31 cellular contexts compared by ENCODE assay signal in genomic region chr7:123499211-123499968, GRCh38. TPM values are rescaled to one million over a fixed set of nuclear protein-coding genes. Genes with fewer than 3 reads are reported as not detected.
"Had no signal": no experiment of that assay in that cellular context is flagged by ENCODE, and none has a peak within 500 bp of the region (broad histone marks: within the 10 kb centered on the region; RNA-seq: fewer than 3 reads in every experiment).

No MANE protein-coding gene starts in this region.

- H3K27ac Mint-ChIP-seq: activated CD8-positive, alpha-beta T cell treated with anti-CD3 and anti-CD28 coated beads for 36 hours; activated naive CD4-positive, alpha-beta T cell treated with anti-CD3 and anti-CD28 coated beads, Interleukin-2, amount 50 U/mL, for 72 hours; activated T-cell treated with anti-CD3 and anti-CD28 coated beads, Interleukin-2, amount 50 U/mL, for 72 hours; mesothelial cell of epicardium; nephron progenitor cell; WTC11 had no signal

- H3K36me3 Mint-ChIP-seq: activated naive CD4-positive, alpha-beta T cell treated with anti-CD3 and anti-CD28 coated beads, Interleukin-2, amount 50 U/mL, for 72 hours had no signal

- H3K36me3 ChIP-seq: esophagus muscularis mucosa, gastrocnemius medialis, sigmoid colon, suprapubic skin, tibial nerve had no signal

- H3K27me3 ChIP-seq: esophagus muscularis mucosa, gastrocnemius medialis, sigmoid colon, suprapubic skin, tibial nerve had no signal

- H3K4me3 ChIP-seq: esophagus muscularis mucosa, gastrocnemius medialis, psoas muscle, sigmoid colon, suprapubic skin, tibial nerve had no signal

- H3K4me1 ChIP-seq: parathyroid adenoma, psoas muscle, sigmoid colon, suprapubic skin had no signal

- H3K4me3 Mint-ChIP-seq: activated CD8-positive, alpha-beta T cell treated with anti-CD3 and anti-CD28 coated beads for 36 hours; activated T-cell treated with anti-CD3 and anti-CD28 coated beads, Interleukin-2, amount 50 U/mL, for 72 hours; mesothelial cell of epicardium; nephron progenitor cell; WTC11 had no signal

- H2AFZ ChIP-seq: parathyroid adenoma had no signal

- DNase-seq: activated CD4-positive, alpha-beta T cell treated with anti-CD3 and anti-CD28 coated beads, Interleukin-2, amount 50 U/mL, for 1 hour; activated CD8-positive, alpha-beta T cell treated with anti-CD3 and anti-CD28 coated beads for 36 hours; activated naive CD4-positive, alpha-beta T cell; activated T-cell treated with anti-CD3 and anti-CD28 coated beads for 4 hours; activated T-cell treated with anti-CD3 and anti-CD28 coated beads, Interleukin-2, amount 50 U/mL, for 72 hours; dermis blood vessel endothelial cell; effector CD4-positive, alpha-beta T cell; gastrocnemius medialis; glutamatergic neuron; left cardiac atrium; left ventricle myocardium superior; naive B cell; nephron progenitor cell; nucleus accumbens; psoas muscle; sigmoid colon; stimulated activated CD4-positive, alpha-beta T cell treated with anti-CD3 and anti-CD28 coated beads, Interleukin-15, amount 100 ng/mL, for 24 hours; stimulated activated CD4-positive, alpha-beta T cell treated with anti-CD3 and anti-CD28 coated beads, Interleukin-2, amount 100 ng/mL, for 24 hours; stimulated activated naive CD4-positive, alpha-beta T cell; T-helper 2 cell had no signal

- H3K9me3 ChIP-seq: esophagus muscularis mucosa, gastrocnemius medialis, psoas muscle, sigmoid colon, suprapubic skin, tibial nerve had no signal

- H3K9ac ChIP-seq: parathyroid adenoma had no signal

- H3K4me1 Mint-ChIP-seq: naive B cell had no signal

- H3K9me3 Mint-ChIP-seq: activated CD8-positive, alpha-beta T cell treated with anti-CD3 and anti-CD28 coated beads for 36 hours; activated naive CD4-positive, alpha-beta T cell treated with anti-CD3 and anti-CD28 coated beads, Interleukin-2, amount 50 U/mL, for 72 hours had no signal

- H3K79me2 ChIP-seq: parathyroid adenoma had no signal

- H3K27ac ChIP-seq: esophagus muscularis mucosa, gastrocnemius medialis, parathyroid adenoma, psoas muscle, sigmoid colon, suprapubic skin, tibial nerve had no signal

- FAIRE-seq: bronchial epithelial cell, colon, keratinocyte, urothelium cell line had no signal

RNA-seq across cellular contexts. Expression of gene IQUB, which starts 35.0 kb away (rescaled TPM):
- total RNA-seq: bronchial epithelial cell had no signal
